In genomic region chr20:14406495-14406894, GRCh38 we compare ENCODE assay signal across 12 cellular contexts.
A peak's percentile ranks its signal among the peaks of the same experiment; 100 is the strongest.
DNase-seq lines count a peak whose midpoint lies in the region; ATAC-seq and TF ChIP-seq lines count a peak whose summit lies in the region.
"Had no signal": no experiment of that assay in that cellular context is flagged by ENCODE, and none has a peak within 500 bp of the region (broad histone marks: within the 10 kb centered on the region; RNA-seq: fewer than 3 reads in every experiment).

No MANE protein-coding gene starts in this region.

- peaks cover 16% of the 10 kb centered on the region for H3K4me1 Mint-ChIP-seq in WTC11
- H3K4me1 Mint-ChIP-seq in activated CD4-positive, alpha-beta T cell treated with anti-CD3 and anti-CD28 coated beads, Interleukin-2, amount 10 ng/mL, durations not matched to agents 24 days and 14 days: no peaks in the 10 kb centered on the region
- H3K4me1 Mint-ChIP-seq: activated B cell treated with CpG ODN at 0.5 μM for 24 hours; activated naive CD4-positive, alpha-beta T cell treated with anti-CD3 and anti-CD28 coated beads, Interleukin-2, amount 50 U/mL, for 24 hours had no signal

- no peak for DNase-seq in WTC11 (ENCODE audit: low spot score)
- peak; percentile 11 for DNase-seq in non-pigmented ciliary epithelial cell (ENCODE audit: low read depth)
- no peak for DNase-seq in activated CD4-positive, alpha-beta T cell treated with anti-CD3 and anti-CD28 coated beads, Interleukin-2, amount 10 ng/mL, durations not matched to agents 24 days and 14 days
- DNase-seq: activated B cell treated with CpG ODN at 0.5 μM for 24 hours had no signal

- H3K4me3 Mint-ChIP-seq in WTC11: no peak overlapping the region
- no peak overlapping the region for H3K4me3 Mint-ChIP-seq in activated CD4-positive, alpha-beta T cell treated with anti-CD3 and anti-CD28 coated beads, Interleukin-2, amount 10 ng/mL, durations not matched to agents 24 days and 14 days
- H3K4me3 Mint-ChIP-seq: activated B cell treated with CpG ODN at 0.5 μM for 24 hours; activated naive CD4-positive, alpha-beta T cell treated with anti-CD3 and anti-CD28 coated beads, Interleukin-2, amount 50 U/mL, for 24 hours; stimulated activated naive CD8-positive, alpha-beta T cell treated with anti-CD3 and anti-CD28 coated beads, Interleukin-15, Interleukin-2, amounts not matched to agents 100 ng/mL and 50 ng/mL, for 24 hours had no signal

- CTCF ChIA-PET in WTC11 (lab: Charles Lee): no interaction called here

- TF ChIP-seq CTCF in WTC11 (IDR thresholded peaks at IDR 0.05): no peak

- H3K27me3 Mint-ChIP-seq in WTC11 (ENCODE audit: low read depth): peaks cover 39% of the 10 kb centered on the region
- no peaks in the 10 kb centered on the region for H3K27me3 Mint-ChIP-seq in activated CD4-positive, alpha-beta T cell treated with anti-CD3 and anti-CD28 coated beads, Interleukin-2, amount 10 ng/mL, durations not matched to agents 24 days and 14 days
- H3K27me3 Mint-ChIP-seq: activated B cell treated with CpG ODN at 0.5 μM for 24 hours; activated naive CD4-positive, alpha-beta T cell treated with anti-CD3 and anti-CD28 coated beads, Interleukin-2, amount 50 U/mL, for 24 hours; stimulated activated naive CD8-positive, alpha-beta T cell treated with anti-CD3 and anti-CD28 coated beads, Interleukin-15, Interleukin-2, amounts not matched to agents 100 ng/mL and 50 ng/mL, for 24 hours had no signal

- H3K9me3 Mint-ChIP-seq in WTC11: no peaks in the 10 kb centered on the region
- no peaks in the 10 kb centered on the region for H3K9me3 Mint-ChIP-seq in activated CD4-positive, alpha-beta T cell treated with anti-CD3 and anti-CD28 coated beads, Interleukin-2, amount 10 ng/mL, durations not matched to agents 24 days and 14 days
- H3K9me3 Mint-ChIP-seq: activated B cell treated with CpG ODN at 0.5 μM for 24 hours; activated naive CD4-positive, alpha-beta T cell treated with anti-CD3 and anti-CD28 coated beads, Interleukin-2, amount 50 U/mL, for 24 hours had no signal

- ATAC-seq in GM18909 (IDR thresholded peaks at IDR 0.05; ENCODE audit: poor library complexity, unreplicated experiment) (peak; percentile 80), HG03378 (IDR thresholded peaks at IDR 0.05; ENCODE audit: unreplicated experiment) (peak; percentile 74), WTC11 (no peak), HG03442 (IDR thresholded peaks at IDR 0.05; ENCODE audit: unreplicated experiment) (no peak), GM21360 (IDR thresholded peaks at IDR 0.05; ENCODE audit: unreplicated experiment) (no peak), esophagus mucosa (no peak)
- ATAC-seq: gastroesophageal sphincter had no signal

- POLR2A ChIA-PET in WTC11 (lab: Charles Lee): no interaction called here

- H3K36me3 Mint-ChIP-seq in WTC11: no peaks in the 10 kb centered on the region
- H3K36me3 Mint-ChIP-seq in activated CD4-positive, alpha-beta T cell treated with anti-CD3 and anti-CD28 coated beads, Interleukin-2, amount 10 ng/mL, durations not matched to agents 24 days and 14 days (ENCODE audit: low read depth): no peaks in the 10 kb centered on the region
- H3K36me3 Mint-ChIP-seq: activated naive CD4-positive, alpha-beta T cell treated with anti-CD3 and anti-CD28 coated beads, Interleukin-2, amount 50 U/mL, for 24 hours had no signal

- H3K27ac Mint-ChIP-seq in WTC11: no peak overlapping the region
- no peak overlapping the region for H3K27ac Mint-ChIP-seq in activated CD4-positive, alpha-beta T cell treated with anti-CD3 and anti-CD28 coated beads, Interleukin-2, amount 10 ng/mL, durations not matched to agents 24 days and 14 days
- H3K27ac Mint-ChIP-seq: activated B cell treated with CpG ODN at 0.5 μM for 24 hours; activated naive CD4-positive, alpha-beta T cell treated with anti-CD3 and anti-CD28 coated beads, Interleukin-2, amount 50 U/mL, for 24 hours; stimulated activated naive CD8-positive, alpha-beta T cell treated with anti-CD3 and anti-CD28 coated beads, Interleukin-15, Interleukin-2, amounts not matched to agents 100 ng/mL and 50 ng/mL, for 24 hours had no signal

- intact Hi-C loops in activated CD4-positive, alpha-beta T cell treated with anti-CD3 and anti-CD28 coated beads, Interleukin-2, amount 10 ng/mL, durations not matched to agents 24 days and 14 days (cut with micrococcal nuclease): no loop called here

TF ChIP-seq in WTC11, 78 proteins besides CTCF, POLR2A, EP300 and RAD21:
- TF ChIP-seq RORB (CRISPR knock-in tag; IDR thresholded peaks at IDR 0.05): peak; percentile 15; the same call in 1 of the 2 replicates
- TF ChIP-seq PRDM15 (CRISPR knock-in tag; IDR thresholded peaks at IDR 0.05): no peak

Comparison
In these comparisons a context has a peak if more than half of its experiments do, and no peak if none do; other contexts are left out.
1. ATAC-seq: peak in GM18909 (single experiment) and HG03378 (single experiment); none in WTC11 (single experiment), HG03442 (single experiment), GM21360 (single experiment) and esophagus mucosa (single experiment).